ENCODE assay signal across 22 cellular contexts in genomic region chr5:93357686-93358085, GRCh38.
DNase-seq lines count a peak whose midpoint lies in the region; ATAC-seq, FAIRE-seq and TF ChIP-seq lines count a peak whose summit lies in the region.
"Had no signal": no experiment of that assay in that cellular context is flagged by ENCODE, and none has a peak within 500 bp of the region (broad histone marks: within the 10 kb centered on the region; RNA-seq: fewer than 3 reads in every experiment).

No MANE protein-coding gene starts in this region.

- CTCF ChIA-PET in PC-3 (lab: Charles Lee) (no interaction called here), H1 (lab: Charles Lee; ENCODE audit: partially characterized antibody) (no interaction called here)

- no peak for FAIRE-seq in H1 (lab: Jason Lieb, UNC)
- FAIRE-seq: A204.1, GM12892, GM18507, HTR-8/SVneo had no signal

- 89% methylated on average over 1 of the region's 1 CpG; no CpG with 5 or more reads in 1 of the 2 experiments for WGBS in H1 (ENCODE audit: extremely low coverage in 1 of 2, insufficient coverage in 1 of 2, insufficient read length in 1 of 2, insufficient replicate concordance in 2 of 2, low coverage in 1 of 2, low lambda C conversion rate in 2 of 2, missing lambda C conversion rate in 1 of 2), 2 experiments

- peaks cover 28% of the 10 kb centered on the region for H3F3A ChIP-seq in PC-3 (ENCODE audit: low read length, unreplicated experiment)

- no peak overlapping the region for H2BK12ac ChIP-seq in H1 (ENCODE audit: low read depth, low read length)

- H2AFZ ChIP-seq in PC-3 (ENCODE audit: low read length) (no peak overlapping the region), H1 (ENCODE audit: low read length) (0 out of 2 replicates have a peak overlapping the region, but pooled peaks have one; percentile 12), osteoblast (ENCODE audit: low read length) (no peak overlapping the region)

- no peak overlapping the region for H3K27ac ChIP-seq in BLaER1 treated with 17β-estradiol and CSF1 and Interleukin-3, amounts not matched to agents 10 nM and 100 nM
- H3K27ac ChIP-seq in PC-3 (ENCODE audit: low read length): peak overlapping the region; percentile 78
- H3K27ac ChIP-seq in H1 (ENCODE audit: low read depth, low read length): no peak overlapping the region
- peak overlapping the region; percentile 64 for H3K27ac ChIP-seq in osteoblast (ENCODE audit: low read depth, low read length)
- no peak overlapping the region for H3K27ac ChIP-seq in right atrium auricular region
- H3K27ac ChIP-seq: RWPE1 had no signal

- no peak overlapping the region for H3K56ac ChIP-seq in H1 (replicated peaks; ENCODE audit: insufficient read length, low read depth, low read length)

- H3K23me2 ChIP-seq in H1 (ENCODE audit: low read depth, low read length): no peaks in the 10 kb centered on the region

- no peak overlapping the region for H2AK5ac ChIP-seq in H1 (ENCODE audit: low read depth, low read length)

- no peak overlapping the region for H4K5ac ChIP-seq in H1 (ENCODE audit: insufficient read length, low read depth, low read length)

- no peak overlapping the region for H2BK15ac ChIP-seq in H1 (ENCODE audit: low read length)

- H2BK20ac ChIP-seq in H1 (ENCODE audit: low read length): no peak overlapping the region

- H3K4me1 ChIP-seq in BLaER1 treated with 17β-estradiol and CSF1 and Interleukin-3, amounts not matched to agents 10 nM and 100 nM: peaks cover 17 to 34% (median 21%) of the 10 kb centered on the region in 10 experiments
- H3K4me1 ChIP-seq in PC-3 (ENCODE audit: insufficient read depth, low read length) (peaks cover 58% of the 10 kb centered on the region), H1 (replicated peaks in 1 of 4; ENCODE audit: control insufficient read depth in 3 of 4, insufficient read depth in 4 of 4, low read length in 3 of 4) (no peaks in the 10 kb centered on the region), osteoblast (ENCODE audit: insufficient read depth, low read length) (peaks cover 31% of the 10 kb centered on the region), right atrium auricular region (peaks cover 0 to 14% of the 10 kb centered on the region in 2 donors)

- POLR2A ChIA-PET in PC-3 (lab: Charles Lee; ENCODE audit: unreplicated experiment): no interaction called here
- POLR2A ChIA-PET in H1 (lab: Charles Lee; ENCODE audit: partially characterized antibody): no interaction called here

- H3K23ac ChIP-seq in H1 (ENCODE audit: insufficient read length): no peak overlapping the region

- H3K4me1 Mint-ChIP-seq in T-helper 2 cell treated with Interferon-gamma antibody and Interleukin-4, amounts not matched to agents 5 μg/mL and 100 μg/mL, for 36 hours (ENCODE audit: low read depth): no peaks in the 10 kb centered on the region
- no peaks in the 10 kb centered on the region for H3K4me1 Mint-ChIP-seq in activated T-helper 2 cell treated with anti-CD3 and anti-CD28 coated beads, Interferon-gamma antibody, Interleukin-2, Interleukin-4, amounts not matched to agents 10 μg/mL and 5 μg/mL and 100 μg/mL, durations not matched to agents 14 hours and 24 hours and 36 hours (ENCODE audit: low read depth)

- H3K79me1 ChIP-seq in H1 (ENCODE audit: low read depth, low read length): no peaks in the 10 kb centered on the region

- H3K9me2 ChIP-seq in PC-3 (replicated peaks; ENCODE audit: low read length): no peaks in the 10 kb centered on the region

- H3K4ac ChIP-seq in H1 (replicated peaks; ENCODE audit: insufficient read length, low read depth, low read length): no peak overlapping the region

- no peak overlapping the region for H3K4me3 ChIP-seq in BLaER1 treated with 17β-estradiol and CSF1 and Interleukin-3, amounts not matched to agents 10 nM and 100 nM
- no peak overlapping the region for H3K4me3 ChIP-seq in PC-3 (ENCODE audit: low read length)
- H3K4me3 ChIP-seq in H1 (ENCODE audit: extremely low read depth in 1 of 4, insufficient read depth in 2 of 4, low read depth in 3 of 4, low read length in 4 of 4): no peak overlapping the region
- H3K4me3 ChIP-seq in osteoblast (ENCODE audit: insufficient read depth, low read length): no peak overlapping the region
- H3K4me3 ChIP-seq in right atrium auricular region: no peak overlapping the region

- H3K36me3 Mint-ChIP-seq in T-helper 2 cell treated with Interferon-gamma antibody and Interleukin-4, amounts not matched to agents 5 μg/mL and 100 μg/mL, for 36 hours (ENCODE audit: low read depth): no peaks in the 10 kb centered on the region
- H3K36me3 Mint-ChIP-seq in activated T-helper 2 cell treated with anti-CD3 and anti-CD28 coated beads, Interferon-gamma antibody, Interleukin-2, Interleukin-4, amounts not matched to agents 10 μg/mL and 5 μg/mL and 100 μg/mL, durations not matched to agents 14 hours and 24 hours and 36 hours (ENCODE audit: low read depth): no peaks in the 10 kb centered on the region
- H3K36me3 Mint-ChIP-seq: CD8-positive, alpha-beta T cell had no signal

- peaks cover 0 to 25% (median 0%) of the 10 kb centered on the region in 11 experiments; a peak in 4 of 22 replicates for H3K27me3 ChIP-seq in BLaER1 treated with 17β-estradiol and CSF1 and Interleukin-3, amounts not matched to agents 10 nM and 100 nM
- H3K27me3 ChIP-seq in PC-3 (ENCODE audit: low read length) (no peaks in the 10 kb centered on the region), H1 (replicated peaks in 1 of 4; ENCODE audit: control insufficient read depth in 3 of 4, extremely low read depth in 1 of 4, insufficient read depth in 3 of 4, low read length in 3 of 4) (no peaks in the 10 kb centered on the region), osteoblast (ENCODE audit: insufficient read depth, low read length) (no peaks in the 10 kb centered on the region), right atrium auricular region (no peaks in the 10 kb centered on the region)

- no peak overlapping the region for H3K9ac ChIP-seq in BLaER1 treated with 17β-estradiol and CSF1 and Interleukin-3, amounts not matched to agents 10 nM and 100 nM
- H3K9ac ChIP-seq in PC-3 (ENCODE audit: low read length) (no peak overlapping the region), H1 (replicated peaks in 1 of 4; ENCODE audit: extremely low read depth in 1 of 4, low read depth in 3 of 4, low read length in 3 of 4) (no peak overlapping the region)

- no peak overlapping the region for H2BK5ac ChIP-seq in H1 (ENCODE audit: low read depth, low read length)

- no peaks in the 10 kb centered on the region for H3K36me3 ChIP-seq in BLaER1 treated with 17β-estradiol and CSF1 and Interleukin-3, amounts not matched to agents 10 nM and 100 nM
- H3K36me3 ChIP-seq in PC-3 (ENCODE audit: low read depth, low read length) (no peaks in the 10 kb centered on the region), H1 (ENCODE audit: control insufficient read depth in 2 of 4, insufficient read depth in 4 of 4, low read length in 3 of 4) (no peaks in the 10 kb centered on the region), osteoblast (ENCODE audit: insufficient read depth, low read length) (no peaks in the 10 kb centered on the region), right atrium auricular region (no peaks in the 10 kb centered on the region)

- H3K79me2 ChIP-seq in PC-3 (ENCODE audit: low read length): no peaks in the 10 kb centered on the region
- H3K79me2 ChIP-seq in H1 (ENCODE audit: control insufficient read depth in 1 of 2, insufficient read depth in 2 of 2, low read length in 2 of 2): no peaks in the 10 kb centered on the region
- no peaks in the 10 kb centered on the region for H3K79me2 ChIP-seq in osteoblast (ENCODE audit: insufficient read depth, low read length)

- H3K27me3 Mint-ChIP-seq in T-helper 2 cell treated with Interferon-gamma antibody and Interleukin-4, amounts not matched to agents 5 μg/mL and 100 μg/mL, for 36 hours (ENCODE audit: low read depth): no peaks in the 10 kb centered on the region
- H3K27me3 Mint-ChIP-seq in activated T-helper 2 cell treated with anti-CD3 and anti-CD28 coated beads, Interferon-gamma antibody, Interleukin-2, Interleukin-4, amounts not matched to agents 10 μg/mL and 5 μg/mL and 100 μg/mL, durations not matched to agents 14 hours and 24 hours and 36 hours (ENCODE audit: low read depth): no peaks in the 10 kb centered on the region

- H3K27ac Mint-ChIP-seq in T-helper 2 cell treated with Interferon-gamma antibody and Interleukin-4, amounts not matched to agents 5 μg/mL and 100 μg/mL, for 36 hours: no peak overlapping the region
- no peak overlapping the region for H3K27ac Mint-ChIP-seq in activated T-helper 2 cell treated with anti-CD3 and anti-CD28 coated beads, Interferon-gamma antibody, Interleukin-2, Interleukin-4, amounts not matched to agents 10 μg/mL and 5 μg/mL and 100 μg/mL, durations not matched to agents 14 hours and 24 hours and 36 hours
- H3K27ac Mint-ChIP-seq: CD8-positive, alpha-beta T cell had no signal

- TF ChIP-seq CTCF in PC-3 (conservative IDR thresholded peaks at IDR 0.05; ENCODE audit: low read depth, low read length): no peak
- no peak for TF ChIP-seq CTCF in H1 (IDR thresholded peaks at IDR 0.05; ENCODE audit: control extremely low read depth in 1 of 3, insufficient read depth in 1 of 3, low read depth in 1 of 3, low read length in 3 of 3)
- no peak for TF ChIP-seq CTCF in osteoblast (IDR thresholded peaks at IDR 0.05; ENCODE audit: extremely low read depth, low read depth, low read length)
- TF ChIP-seq CTCF in right atrium auricular region (IDR thresholded peaks at IDR 0.05): no peak

- no TSS peak for BruUV-seq in PC-3 (replicated peaks; lab: Mats Ljungman, UMichigan)

- no peaks in the 10 kb centered on the region for H3K9me3 Mint-ChIP-seq in T-helper 2 cell treated with Interferon-gamma antibody and Interleukin-4, amounts not matched to agents 5 μg/mL and 100 μg/mL, for 36 hours
- H3K9me3 Mint-ChIP-seq in activated T-helper 2 cell treated with anti-CD3 and anti-CD28 coated beads, Interferon-gamma antibody, Interleukin-2, Interleukin-4, amounts not matched to agents 10 μg/mL and 5 μg/mL and 100 μg/mL, durations not matched to agents 14 hours and 24 hours and 36 hours: no peaks in the 10 kb centered on the region
- H3K9me3 Mint-ChIP-seq: CD8-positive, alpha-beta T cell had no signal

- peak; percentile 79 for DNase-seq in PC-3
- no peak for DNase-seq in H1 (ENCODE audit: low read depth in 1 of 2, low spot score in 2 of 2)
- no peak for DNase-seq in osteoblast (ENCODE audit: insufficient read length, low spot score, missing footprints)
- no peak for DNase-seq in right atrium auricular region (ENCODE audit: low spot score)
- DNase-seq in T-helper 2 cell treated with Interferon-gamma antibody and Interleukin-4, amounts not matched to agents 5 μg/mL and 100 μg/mL, for 36 hours (ENCODE audit: low spot score): no peak
- no peak for DNase-seq in activated T-helper 2 cell treated with anti-CD3 and anti-CD28 coated beads, Interferon-gamma antibody, Interleukin-2, Interleukin-4, amounts not matched to agents 10 μg/mL and 5 μg/mL and 100 μg/mL, durations not matched to agents 14 hours and 24 hours and 36 hours (ENCODE audit: low spot score)
- DNase-seq: CD8-positive, alpha-beta T cell; DMS53; EL; Kasumi-1; MM.1S; NCI-H1105 treated with DMSO at 0.1 percent for 48 hours; NCI-H1694; NCI-H510A; NCI-H748 treated with DMSO at 0.1 percent for 48 hours had no signal

- TF ChIP-seq EP300 in H1 (IDR thresholded peaks at IDR 0.05; ENCODE audit: borderline replicate concordance in 1 of 2, low read depth in 2 of 2, low read length in 2 of 2): no peak

- no peak for TF ChIP-seq RAD21 in H1 (IDR thresholded peaks at IDR 0.05 in 1 of 2, conservative IDR thresholded peaks at IDR 0.05 in 1 of 2; ENCODE audit: low read depth in 2 of 2, low read length in 2 of 2)

- no peak for ATAC-seq in PC-3
- ATAC-seq in GM19328 (IDR thresholded peaks at IDR 0.05; ENCODE audit: unreplicated experiment): no peak
- ATAC-seq: CD8-positive, alpha-beta T cell had no signal

- H3K14ac ChIP-seq in H1 (ENCODE audit: insufficient read length): no peak overlapping the region

- no peaks in the 10 kb centered on the region for H4K20me1 ChIP-seq in BLaER1 treated with 17β-estradiol and CSF1 and Interleukin-3, amounts not matched to agents 10 nM and 100 nM
- no peaks in the 10 kb centered on the region for H4K20me1 ChIP-seq in PC-3 (ENCODE audit: low read length)
- H4K20me1 ChIP-seq in H1 (replicated peaks in 1 of 2; ENCODE audit: control insufficient read depth in 1 of 2, insufficient read depth in 2 of 2, low read length in 2 of 2): no peaks in the 10 kb centered on the region
- no peaks in the 10 kb centered on the region for H4K20me1 ChIP-seq in osteoblast (ENCODE audit: insufficient read depth, low read length)

- intact Hi-C loops in PC-3 (cut with micrococcal nuclease): loop anchor here (2.0 to 5.0 kb wide), 6 partner anchors 80 to 280 kb away; partner anchors contain the start of gene NR2F1
- intact Hi-C loops in activated T-helper 2 cell treated with anti-CD3 and anti-CD28 coated beads, Interferon-gamma antibody, Interleukin-2, Interleukin-4, amounts not matched to agents 10 μg/mL and 5 μg/mL and 100 μg/mL, durations not matched to agents 14 hours and 24 hours and 36 hours (cut with micrococcal nuclease): no loop called here

- TF ChIP-seq POLR2A in H1 (IDR thresholded peaks at IDR 0.05; ENCODE audit: control extremely low read depth in 1 of 2, low read depth in 2 of 2, low read length in 2 of 2): no peak

- no peak overlapping the region for H3K18ac ChIP-seq in H1 (ENCODE audit: extremely low read depth, low read length)

- H4K8ac ChIP-seq in H1 (ENCODE audit: extremely low read depth, insufficient read depth, low read length): no peak overlapping the region

- 0 out of 22 replicates have a peak, but pooled peaks cover 0 to 6% (median 0%) of the 10 kb centered on the region in 11 experiments for H3K9me3 ChIP-seq in BLaER1 treated with 17β-estradiol and CSF1 and Interleukin-3, amounts not matched to agents 10 nM and 100 nM (replicated peaks in 1 of 11)
- no peaks in the 10 kb centered on the region for H3K9me3 ChIP-seq in PC-3 (ENCODE audit: low read length)
- no peaks in the 10 kb centered on the region for H3K9me3 ChIP-seq in H1 (ENCODE audit: insufficient read depth in 2 of 2, low read depth in 1 of 2, low read length in 1 of 2)
- H3K9me3 ChIP-seq in osteoblast (ENCODE audit: low read depth, low read length): no peaks in the 10 kb centered on the region
- H3K9me3 ChIP-seq in right atrium auricular region: no peaks in the 10 kb centered on the region

- no peak overlapping the region for H2BK120ac ChIP-seq in H1 (replicated peaks; ENCODE audit: low read depth, low read length)

- H3K4me3 Mint-ChIP-seq in T-helper 2 cell treated with Interferon-gamma antibody and Interleukin-4, amounts not matched to agents 5 μg/mL and 100 μg/mL, for 36 hours: no peak overlapping the region
- H3K4me3 Mint-ChIP-seq in activated T-helper 2 cell treated with anti-CD3 and anti-CD28 coated beads, Interferon-gamma antibody, Interleukin-2, Interleukin-4, amounts not matched to agents 10 μg/mL and 5 μg/mL and 100 μg/mL, durations not matched to agents 14 hours and 24 hours and 36 hours (ENCODE audit: low read depth): no peak overlapping the region
- H3K4me3 Mint-ChIP-seq: CD8-positive, alpha-beta T cell had no signal

- no peak overlapping the region for H4K91ac ChIP-seq in H1 (replicated peaks; ENCODE audit: insufficient read length, low read length)

- peak overlapping the region in 8 of 11 experiments; percentile 24 to 54 (median 30); a peak in 14 of 22 replicates for H3K4me2 ChIP-seq in BLaER1 treated with 17β-estradiol and CSF1 and Interleukin-3, amounts not matched to agents 10 nM and 100 nM
- peak overlapping the region; percentile 27; the same call in 1 of the 2 replicates for H3K4me2 ChIP-seq in PC-3 (ENCODE audit: low read length)
- no peak overlapping the region for H3K4me2 ChIP-seq in H1 (ENCODE audit: insufficient read depth in 1 of 2, low read depth in 2 of 2, low read length in 2 of 2)
- H3K4me2 ChIP-seq in osteoblast (ENCODE audit: insufficient read depth, low read length): no peak overlapping the region

Comparison
In these comparisons a context has a peak if more than half of its experiments do, and no peak if none do; other contexts are left out.
1. H3K27ac ChIP-seq: peak in PC-3 (single experiment) and osteoblast (single experiment); none in BLaER1 treated with 17β-estradiol and CSF1 and Interleukin-3, amounts not matched to agents 10 nM and 100 nM (0 of 11), H1 (single experiment) and right atrium auricular region (0 of 2).
2. H3K4me2 ChIP-seq: peak in BLaER1 treated with 17β-estradiol and CSF1 and Interleukin-3, amounts not matched to agents 10 nM and 100 nM (8 of 11) and PC-3 (single experiment); none in H1 (0 of 2) and osteoblast (single experiment).